11 cellular contexts compared by ENCODE assay signal in the genomic region with DNA sequence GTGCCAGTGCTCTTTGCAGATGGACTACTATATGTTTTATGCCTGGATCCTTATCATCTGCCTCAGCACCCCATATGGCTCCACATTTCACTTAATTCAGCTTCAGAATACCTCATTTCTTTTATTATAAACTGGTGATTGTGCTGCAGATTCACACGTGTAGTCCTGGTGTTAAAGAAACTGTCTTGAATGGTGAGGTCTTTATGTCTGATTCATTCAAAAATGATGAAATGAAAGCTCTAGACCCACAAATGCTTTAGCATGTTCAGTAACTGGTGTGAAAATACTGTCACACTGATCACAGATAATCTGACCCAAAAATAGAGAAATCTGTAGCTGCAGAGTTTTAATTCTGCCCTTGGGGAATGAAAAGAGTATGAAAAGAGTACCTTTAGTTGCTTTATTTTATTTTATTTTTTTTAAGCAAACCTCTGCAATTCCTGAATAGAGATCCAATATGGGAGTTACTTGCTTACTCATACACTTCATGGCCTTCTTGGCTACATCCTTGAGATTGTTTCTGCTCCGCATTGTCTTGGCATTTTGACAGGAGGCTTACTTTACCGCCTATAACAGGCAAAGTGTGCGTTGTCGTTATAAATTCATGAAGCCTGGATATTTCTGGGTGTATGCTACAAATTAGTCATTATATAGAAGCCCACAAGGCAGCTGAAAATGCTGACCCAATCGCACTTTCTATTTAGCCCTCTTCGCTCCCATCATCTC. TPM values are rescaled to one million over a fixed set of nuclear protein-coding genes. Genes with fewer than 3 reads are reported as not detected.
A peak's percentile ranks its signal among the peaks of the same experiment; 100 is the strongest.
DNase-seq lines count a peak whose midpoint lies in the region; ATAC-seq, FAIRE-seq and TF ChIP-seq lines count a peak whose summit lies in the region.
"Had no signal": no experiment of that assay in that cellular context is flagged by ENCODE, and none has a peak within 500 bp of the region (broad histone marks: within the 10 kb centered on the region; RNA-seq: fewer than 3 reads in every experiment).

No MANE protein-coding gene starts in this region.

- ATAC-seq in pancreas (no peak), GM18519 (IDR thresholded peaks at IDR 0.05; ENCODE audit: low FRiP score, unreplicated experiment) (no peak), GM19463 (IDR thresholded peaks at IDR 0.05; ENCODE audit: unreplicated experiment) (no peak)
- ATAC-seq: left lung had no signal

- H3K36me3 ChIP-seq in pancreas: no peaks in the 10 kb centered on the region
- peaks cover 25% of the 10 kb centered on the region for H3K36me3 ChIP-seq in WERI-Rb-1
- H3K36me3 ChIP-seq: left lung, thyroid gland had no signal

- H3K27ac ChIP-seq in epithelial cell of prostate: peak overlapping the region; percentile 82
- H3K27ac ChIP-seq in pancreas: no peak overlapping the region
- no peak overlapping the region for H3K27ac ChIP-seq in WERI-Rb-1
- H3K27ac ChIP-seq: thyroid gland had no signal

- no peaks in the 10 kb centered on the region for H3K9me3 ChIP-seq in pancreas
- H3K9me3 ChIP-seq in WERI-Rb-1 (ENCODE audit: severe bottlenecking): no peaks in the 10 kb centered on the region
- H3K9me3 ChIP-seq: left lung, thyroid gland had no signal

- intact Hi-C loops in pancreas (cut with DNase I): no loop called here

- H3K4me3 ChIP-seq in pancreas: peak overlapping the region in 3 of 4 donors; percentile 88 to 97 (median 95)
- no peak overlapping the region for H3K4me3 ChIP-seq in WERI-Rb-1 (ENCODE audit: low read depth, low read length)
- H3K4me3 ChIP-seq: thyroid gland had no signal

- FAIRE-seq in RCC 7860 (lab: Jason Lieb, UNC) (no peak), pancreas (lab: Jason Lieb, UNC) (no peak)

- DNase-seq in EL (peak; percentile 87), RCC 7860 (ENCODE audit: low spot score) (peak; percentile 43), epithelial cell of prostate (ENCODE audit: low read depth, low spot score) (no peak), pancreas (no peak), WERI-Rb-1 (no peak)
- no peak for DNase-seq in effector CD4-positive, alpha-beta T cell
- DNase-seq: left lung, MV-4-11, thyroid gland had no signal

- peaks cover 18 to 55% (median 31%) of the 10 kb centered on the region in 3 donors for H3K4me1 ChIP-seq in pancreas

- H3K27me3 ChIP-seq in pancreas (no peaks in the 10 kb centered on the region), WERI-Rb-1 (ENCODE audit: insufficient read depth, low read depth, severe bottlenecking) (no peaks in the 10 kb centered on the region)
- H3K27me3 ChIP-seq: thyroid gland had no signal

- no peak for TF ChIP-seq CTCF in pancreas (IDR thresholded peaks at IDR 0.05)
- no peak for TF ChIP-seq CTCF in WERI-Rb-1 (IDR thresholded peaks at IDR 0.05; ENCODE audit: low read depth, low read length)

- WGBS in pancreas, 2 donors: 46 to 47% methylated on average over 7 of the region's 7 CpGs

RNA-seq across cellular contexts. Expression of a gene that starts 2.7 kb away (rescaled TPM):
- total RNA-seq in pancreas: 10 to 100 TPM in 2 of 6 donors, 1 to 10 TPM in 4; 6.5 to 15.3 (median 9.1) TPM
- 1 to 10 TPM; 2.7 to 5.2 TPM for polyA plus RNA-seq in pancreas

Comparison
In these comparisons a context has a peak if more than half of its experiments do, and no peak if none do; other contexts are left out.
1. DNase-seq: peak in EL (single experiment) and RCC 7860 (single experiment); none in epithelial cell of prostate (single experiment), pancreas (0 of 6), effector CD4-positive, alpha-beta T cell (single experiment) and WERI-Rb-1 (single experiment).